Comparison of ENCODE assay signal across 8 cellular contexts in genomic region chr5:58582004-58582403, GRCh38. TPM values are rescaled to one million over a fixed set of nuclear protein-coding genes. Genes with fewer than 3 reads are reported as not detected.
DNase-seq lines count a peak whose midpoint lies in the region; ATAC-seq and TF ChIP-seq lines count a peak whose summit lies in the region.

No MANE protein-coding gene starts in this region.

- peaks cover 2% of the 10 kb centered on the region for H3K27me3 ChIP-seq in BJ (ENCODE audit: control insufficient read depth, insufficient read depth, low read length)
- H3K27me3 ChIP-seq in thymus (ENCODE audit: control insufficient read depth, insufficient read depth) = peaks cover 9% of the 10 kb centered on the region

- CTCF ChIA-PET in BJ (lab: Yijun Ruan, JAX) = no interaction called here

- POLR2A ChIA-PET in BJ (lab: Charles Lee) = no interaction called here

- no peaks in the 10 kb centered on the region for H3K36me3 Mint-ChIP-seq in activated T-helper 1 cell treated with anti-CD3 and anti-CD28 coated beads, Interleukin-12 subunit alpha, Interleukin-12 subunit beta, Interleukin-2, Interleukin-4 antibody, amounts not matched to agents 30 ng/mL and 10 ng/mL and 1 ng/mL, durations not matched to agents 14 hours and 24 hours and 36 hours (ENCODE audit: low read depth)
- no peaks in the 10 kb centered on the region for H3K36me3 Mint-ChIP-seq in natural killer cell treated with Interleukin-12 subunit alpha and Interleukin-12 subunit beta and Interleukin-15 and Interleukin-18, amount 100 ng/mL, for 72 hours

- H3K36me3 ChIP-seq in BJ (ENCODE audit: control insufficient read depth, insufficient read depth, low read length) = no peaks in the 10 kb centered on the region
- no peaks in the 10 kb centered on the region for H3K36me3 ChIP-seq in thymus (ENCODE audit: control insufficient read depth, insufficient read depth)

- DNase-seq in BJ (ENCODE audit: low read depth) (no peak), NCI-H1092 treated with DMSO at 0.1 percent for 48 hours (lab: John Stamatoyannopoulos, UW) (peak; percentile 51), iPS-NIHi7 (ENCODE audit: extremely low spot score) (peak; percentile 67)
- no peak for DNase-seq in activated T-helper 1 cell treated with anti-CD3 and anti-CD28 coated beads, Interleukin-12 subunit alpha, Interleukin-12 subunit beta, Interleukin-2, Interleukin-4 antibody, amounts not matched to agents 30 ng/mL and 10 ng/mL and 1 ng/mL, durations not matched to agents 14 hours and 24 hours and 36 hours (ENCODE audit: low spot score)
- DNase-seq in activated CD4-positive, CD25-positive, alpha-beta regulatory T cell (lab: John Stamatoyannopoulos, UW) = no peak
- DNase-seq in natural killer cell treated with Interleukin-12 subunit alpha and Interleukin-12 subunit beta and Interleukin-15 and Interleukin-18, amount 100 ng/mL, for 72 hours (ENCODE audit: low spot score) = no peak

- peaks cover 37% of the 10 kb centered on the region for H3K27me3 Mint-ChIP-seq in activated T-helper 1 cell treated with anti-CD3 and anti-CD28 coated beads, Interleukin-12 subunit alpha, Interleukin-12 subunit beta, Interleukin-2, Interleukin-4 antibody, amounts not matched to agents 30 ng/mL and 10 ng/mL and 1 ng/mL, durations not matched to agents 14 hours and 24 hours and 36 hours (ENCODE audit: insufficient read depth)
- peaks cover 24 to 31% of the 10 kb centered on the region in 2 donors for H3K27me3 Mint-ChIP-seq in natural killer cell treated with Interleukin-12 subunit alpha and Interleukin-12 subunit beta and Interleukin-15 and Interleukin-18, amount 100 ng/mL, for 72 hours

- H3K4me3 ChIP-seq in BJ (ENCODE audit: low read depth, low read length) (peak overlapping the region; percentile 40), thymus (ENCODE audit: low read length) (peak overlapping the region; percentile 48)

- no peaks in the 10 kb centered on the region for H3K9me3 ChIP-seq in thymus (ENCODE audit: control insufficient read depth)

- H3K4me1 ChIP-seq in thymus (ENCODE audit: control insufficient read depth, insufficient read depth, low read length) = peaks cover 4% of the 10 kb centered on the region

- H3K9me3 Mint-ChIP-seq in activated T-helper 1 cell treated with anti-CD3 and anti-CD28 coated beads, Interleukin-12 subunit alpha, Interleukin-12 subunit beta, Interleukin-2, Interleukin-4 antibody, amounts not matched to agents 30 ng/mL and 10 ng/mL and 1 ng/mL, durations not matched to agents 14 hours and 24 hours and 36 hours = no peaks in the 10 kb centered on the region
- no peaks in the 10 kb centered on the region for H3K9me3 Mint-ChIP-seq in natural killer cell treated with Interleukin-12 subunit alpha and Interleukin-12 subunit beta and Interleukin-15 and Interleukin-18, amount 100 ng/mL, for 72 hours

- no peak for TF ChIP-seq CTCF in BJ (IDR thresholded peaks at IDR 0.05; ENCODE audit: insufficient read depth, low read depth, low read length)

- intact Hi-C loops in activated T-helper 1 cell treated with anti-CD3 and anti-CD28 coated beads, Interleukin-12 subunit alpha, Interleukin-12 subunit beta, Interleukin-2, Interleukin-4 antibody, amounts not matched to agents 30 ng/mL and 10 ng/mL and 1 ng/mL, durations not matched to agents 14 hours and 24 hours and 36 hours (cut with micrococcal nuclease) = no loop called here

- no peak overlapping the region for H3K27ac ChIP-seq in thymus (ENCODE audit: low read depth)

- H3K27ac Mint-ChIP-seq in activated T-helper 1 cell treated with anti-CD3 and anti-CD28 coated beads, Interleukin-12 subunit alpha, Interleukin-12 subunit beta, Interleukin-2, Interleukin-4 antibody, amounts not matched to agents 30 ng/mL and 10 ng/mL and 1 ng/mL, durations not matched to agents 14 hours and 24 hours and 36 hours = no peak overlapping the region
- no peak overlapping the region for H3K27ac Mint-ChIP-seq in natural killer cell treated with Interleukin-12 subunit alpha and Interleukin-12 subunit beta and Interleukin-15 and Interleukin-18, amount 100 ng/mL, for 72 hours

- ATAC-seq in HG03135 (IDR thresholded peaks at IDR 0.05; ENCODE audit: unreplicated experiment) = no peak
- ATAC-seq in natural killer cell treated with Interleukin-12 subunit alpha and Interleukin-12 subunit beta and Interleukin-15 and Interleukin-18, amount 100 ng/mL, for 72 hours = no peak

- 1% methylated on average over 17 of the region's 17 CpGs for WGBS in thymus

- peak overlapping the region; percentile 69 for H3K4me3 Mint-ChIP-seq in activated T-helper 1 cell treated with anti-CD3 and anti-CD28 coated beads, Interleukin-12 subunit alpha, Interleukin-12 subunit beta, Interleukin-2, Interleukin-4 antibody, amounts not matched to agents 30 ng/mL and 10 ng/mL and 1 ng/mL, durations not matched to agents 14 hours and 24 hours and 36 hours
- H3K4me3 Mint-ChIP-seq in natural killer cell treated with Interleukin-12 subunit alpha and Interleukin-12 subunit beta and Interleukin-15 and Interleukin-18, amount 100 ng/mL, for 72 hours = no peak overlapping the region

- H3K4me1 Mint-ChIP-seq in activated T-helper 1 cell treated with anti-CD3 and anti-CD28 coated beads, Interleukin-12 subunit alpha, Interleukin-12 subunit beta, Interleukin-2, Interleukin-4 antibody, amounts not matched to agents 30 ng/mL and 10 ng/mL and 1 ng/mL, durations not matched to agents 14 hours and 24 hours and 36 hours (ENCODE audit: low read depth) = peaks cover 12% of the 10 kb centered on the region
- H3K4me1 Mint-ChIP-seq in natural killer cell treated with Interleukin-12 subunit alpha and Interleukin-12 subunit beta and Interleukin-15 and Interleukin-18, amount 100 ng/mL, for 72 hours (ENCODE audit: low read depth in 2 of 2) = peaks cover 8 to 9% of the 10 kb centered on the region in 2 donors

RNA-seq across cellular contexts. Expression of gene RAB3C, which starts 0.9 kb away (rescaled TPM):
- polyA plus RNA-seq in BJ (2011; rRNA removed) (not detected in 2 replicates), thymus (0.66 TPM)
- not detected in 2 replicates for polyA minus RNA-seq in BJ (2011; rRNA and poly(A)+ RNA removed)
- not detected in 2 replicates for total RNA-seq in activated T-helper 1 cell treated with anti-CD3 and anti-CD28 coated beads, Interleukin-12 subunit alpha, Interleukin-12 subunit beta, Interleukin-2, Interleukin-4 antibody, amounts not matched to agents 30 ng/mL and 10 ng/mL and 1 ng/mL, durations not matched to agents 14 hours and 24 hours and 36 hours
- total RNA-seq in natural killer cell treated with Interleukin-12 subunit alpha and Interleukin-12 subunit beta and Interleukin-15 and Interleukin-18, amount 100 ng/mL, for 72 hours = not detected

Comparison
In these comparisons a context has a peak if more than half of its experiments do, and no peak if none do; other contexts are left out.
1. DNase-seq: peak in NCI-H1092 treated with DMSO at 0.1 percent for 48 hours (single experiment) and iPS-NIHi7 (single experiment); none in BJ (single experiment), activated T-helper 1 cell treated with anti-CD3 and anti-CD28 coated beads, Interleukin-12 subunit alpha, Interleukin-12 subunit beta, Interleukin-2, Interleukin-4 antibody, amounts not matched to agents 30 ng/mL and 10 ng/mL and 1 ng/mL, durations not matched to agents 14 hours and 24 hours and 36 hours (single experiment), activated CD4-positive, CD25-positive, alpha-beta regulatory T cell (0 of 4) and natural killer cell treated with Interleukin-12 subunit alpha and Interleukin-12 subunit beta and Interleukin-15 and Interleukin-18, amount 100 ng/mL, for 72 hours (single experiment).